In the genomic region with DNA sequence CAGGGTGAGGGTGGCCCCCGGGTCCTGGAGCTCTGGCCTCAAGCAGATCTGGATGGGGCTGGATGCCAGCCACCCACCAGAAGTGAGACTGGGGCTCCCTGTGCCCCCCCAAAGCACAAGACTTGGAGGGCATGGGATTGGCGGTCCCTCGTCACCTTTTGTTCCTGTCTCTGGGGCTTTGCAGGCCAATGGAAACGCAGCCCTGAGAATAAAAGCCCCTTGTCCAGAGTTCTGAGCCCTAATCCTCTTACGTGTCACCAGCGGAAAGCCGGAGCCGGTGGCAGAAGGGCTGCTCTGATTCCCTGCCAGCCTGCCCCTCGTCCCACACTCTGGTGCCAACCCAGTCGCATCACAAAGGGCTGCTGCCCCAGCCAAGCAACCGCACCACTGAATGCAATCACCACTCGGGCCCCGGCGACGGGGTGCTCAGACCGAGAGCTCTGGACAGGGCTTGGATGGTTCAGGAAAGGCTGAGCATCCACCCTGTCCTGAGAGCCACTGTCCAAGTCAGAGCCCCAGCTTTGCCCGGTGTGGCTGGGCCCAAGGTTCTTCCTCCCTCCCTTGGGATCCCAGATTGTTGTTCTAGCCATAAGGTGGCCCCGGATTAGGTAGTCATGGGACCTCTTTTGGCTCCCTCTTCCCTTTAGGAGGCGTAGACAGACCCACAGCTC, we compare ENCODE assay signal across 21 cellular contexts. TPM values are rescaled to one million over a fixed set of nuclear protein-coding genes. Genes with fewer than 3 reads are reported as not detected.
DNase-seq lines count a peak whose midpoint lies in the region; ATAC-seq, FAIRE-seq and TF ChIP-seq lines count a peak whose summit lies in the region.
"Had no signal": no experiment of that assay in that cellular context is flagged by ENCODE, and none has a peak within 500 bp of the region (broad histone marks: within the 10 kb centered on the region; RNA-seq: fewer than 3 reads in every experiment).

No MANE protein-coding gene starts in this region.

- no peaks in the 10 kb centered on the region for H3K4me1 Mint-ChIP-seq in CD8-positive, alpha-beta memory T cell
- H3K4me1 Mint-ChIP-seq: CD14-positive monocyte had no signal

- FAIRE-seq in HTR-8/SVneo (lab: Jason Lieb, UNC), result no peak
- FAIRE-seq: frontal cortex, RCC 7860 had no signal

- intact Hi-C loops in vagina (cut with DNase I), result no loop called here

- no peaks in the 10 kb centered on the region for H3K36me3 ChIP-seq in vagina
- no peaks in the 10 kb centered on the region for H3K36me3 ChIP-seq in CD8-positive, alpha-beta memory T cell (ENCODE audit: insufficient read depth, low read length)
- H3K36me3 ChIP-seq: suprapubic skin, uterus had no signal

- no peak for TF ChIP-seq POLR2A in vagina (IDR thresholded peaks at IDR 0.05)

- no peaks in the 10 kb centered on the region for H3K27me3 ChIP-seq in layer of hippocampus (ENCODE audit: control insufficient read depth, insufficient read depth, low read length)
- no peaks in the 10 kb centered on the region for H3K27me3 ChIP-seq in vagina
- no peaks in the 10 kb centered on the region for H3K27me3 ChIP-seq in CD8-positive, alpha-beta memory T cell (ENCODE audit: insufficient read depth, low read length, poor library complexity, severe bottlenecking)
- H3K27me3 ChIP-seq: suprapubic skin, uterus had no signal

- H3K9me3 Mint-ChIP-seq in CD8-positive, alpha-beta memory T cell, result peaks cover 0 to 3% (median 0%) of the 10 kb centered on the region in 5 donors

- H3K27ac ChIP-seq in layer of hippocampus (ENCODE audit: low read depth, low read length) (peak overlapping the region; percentile 69), vagina (no peak overlapping the region)
- H3K27ac ChIP-seq in CD8-positive, alpha-beta memory T cell (ENCODE audit: low read depth, low read length), result no peak overlapping the region
- H3K27ac ChIP-seq: suprapubic skin, uterus had no signal

- POLR2A ChIA-PET in GM10248 (lab: Yijun Ruan, JAX), result no interaction called here
- POLR2A ChIA-PET in CD8-positive, alpha-beta memory T cell (lab: Charles Lee), result no interaction called here

- no peak for ATAC-seq in HG03432 (IDR thresholded peaks at IDR 0.05; ENCODE audit: unreplicated experiment)
- ATAC-seq: HCT116 had no signal

- CTCF ChIA-PET in GM10248 (lab: Yijun Ruan, JAX), result interaction anchor here (1.2 kb wide), 1 partner anchor 14 kb away, joined by 6 read pairs; no protein-coding TSS in a partner anchor
- CTCF ChIA-PET in CD8-positive, alpha-beta memory T cell (lab: Charles Lee), result no interaction called here

- TF ChIP-seq CTCF in GM10248 (IDR thresholded peaks at IDR 0.05; ENCODE audit: control extremely low read depth, extremely low read depth, low read depth, missing control alignments), result no peak
- TF ChIP-seq CTCF in retinal pigment epithelial cell (conservative IDR thresholded peaks at IDR 0.05; ENCODE audit: low read depth, low read length), result no peak
- no peak for TF ChIP-seq CTCF in vagina (IDR thresholded peaks at IDR 0.05)

- H3K4me3 ChIP-seq in retinal pigment epithelial cell (ENCODE audit: low read length) (no peak overlapping the region), vagina (no peak overlapping the region)
- H3K4me3 ChIP-seq in CD8-positive, alpha-beta memory T cell (ENCODE audit: low read length), result no peak overlapping the region
- H3K4me3 ChIP-seq: suprapubic skin, uterus had no signal

- no peaks in the 10 kb centered on the region for H3K4me1 ChIP-seq in vagina
- no peaks in the 10 kb centered on the region for H3K4me1 ChIP-seq in CD8-positive, alpha-beta memory T cell (ENCODE audit: insufficient read depth, low read length)
- H3K4me1 ChIP-seq: uterus had no signal

- peaks cover 0 to 1% (median 0%) of the 10 kb centered on the region in 3 donors for H3K36me3 Mint-ChIP-seq in CD8-positive, alpha-beta memory T cell
- H3K36me3 Mint-ChIP-seq: CD14-positive monocyte had no signal

- DNase-seq in GM10248 (ENCODE audit: extremely low spot score) (peak; percentile 16), astrocyte of the hippocampus (ENCODE audit: low read depth, low spot score) (peak; percentile 15), retinal pigment epithelial cell (ENCODE audit: low read depth) (peak; percentile 66), vagina (ENCODE audit: extremely low spot score in 2 of 2) (no peak), HTR-8/SVneo (ENCODE audit: insufficient read length, low spot score) (no peak)
- DNase-seq in CD8-positive, alpha-beta memory T cell, result no peak
- DNase-seq: activated gamma-delta T cell; DMS153; NCI-H1105; NCI-H2081; right cardiac atrium; stimulated activated CD4-positive, alpha-beta T cell treated with anti-CD3 and anti-CD28 coated beads, Interleukin-15, amount 100 ng/mL, for 24 hours; T-helper 2 cell; uterus had no signal

- no peak overlapping the region for H3K27ac Mint-ChIP-seq in CD8-positive, alpha-beta memory T cell

- H3K9me3 ChIP-seq in vagina, result no peaks in the 10 kb centered on the region
- no peaks in the 10 kb centered on the region for H3K9me3 ChIP-seq in CD8-positive, alpha-beta memory T cell (ENCODE audit: low read length)
- H3K9me3 ChIP-seq: suprapubic skin, uterus had no signal

- H3K4me3 Mint-ChIP-seq in CD8-positive, alpha-beta memory T cell, result no peak overlapping the region
- H3K4me3 Mint-ChIP-seq: CD14-positive monocyte had no signal

- peaks cover 10 to 20% of the 10 kb centered on the region in 2 donors for H3K27me3 Mint-ChIP-seq in CD8-positive, alpha-beta memory T cell

RNA-seq across cellular contexts. Expression of a gene that starts 22.8 kb away (rescaled TPM):
- 22.1 TPM for total RNA-seq in vagina
- 10 to 100 TPM; 45.7 to 47.1 TPM for total RNA-seq in CD8-positive, alpha-beta memory T cell
- polyA plus RNA-seq in CD8-positive, alpha-beta memory T cell, result 33.8 TPM

RNA-seq across cellular contexts. Expression of a gene that starts 42.3 kb away (rescaled TPM):
- 0.98 TPM for total RNA-seq in vagina
- total RNA-seq in CD8-positive, alpha-beta memory T cell, result under 1 TPM; 0.50 to 0.53 TPM
- polyA plus RNA-seq in CD8-positive, alpha-beta memory T cell, result not detected
- polyA plus RNA-seq: CD14-positive monocyte had no signal

Comparison
In these comparisons a context has a peak if more than half of its experiments do, and no peak if none do; other contexts are left out.
1. DNase-seq: peak in GM10248 (single experiment), astrocyte of the hippocampus (single experiment) and retinal pigment epithelial cell (single experiment); none in vagina (0 of 2), HTR-8/SVneo (single experiment) and CD8-positive, alpha-beta memory T cell (0 of 5).